ENCODE assay signal across 23 cellular contexts in genomic region chr3:141271279-141272033, GRCh38. TPM values are rescaled to one million over a fixed set of nuclear protein-coding genes. Genes with fewer than 3 reads are reported as not detected.
A peak's percentile ranks its signal among the peaks of the same experiment; 100 is the strongest.
DNase-seq lines count a peak whose midpoint lies in the region; ATAC-seq and TF ChIP-seq lines count a peak whose summit lies in the region.
"Had no signal": no experiment of that assay in that cellular context is flagged by ENCODE, and none has a peak within 500 bp of the region (broad histone marks: within the 10 kb centered on the region; RNA-seq: fewer than 3 reads in every experiment).

No MANE protein-coding gene starts in this region.

- BruUV-seq in PC-9 (replicated peaks; lab: Mats Ljungman, UMichigan), result no TSS peak

- TF ChIP-seq POLR2A in NB4 (IDR thresholded peaks at IDR 0.05; ENCODE audit: extremely low read depth, insufficient read length), result no peak

- peaks cover 13% of the 10 kb centered on the region; the same call in 1 of the 2 replicates for H3K36me3 ChIP-seq in PC-9 (ENCODE audit: low read depth)
- H3K36me3 ChIP-seq in neuronal stem cell (replicated peaks in 1 of 2; ENCODE audit: control insufficient read depth in 2 of 2, insufficient read depth in 2 of 2, low read length in 2 of 2), result peaks cover 3 to 49% of the 10 kb centered on the region in 2 donors
- H3K36me3 ChIP-seq: Peyer's patch had no signal

- H3K9me3 ChIP-seq in PC-9 (ENCODE audit: insufficient read depth, low read depth), result no peaks in the 10 kb centered on the region
- no peaks in the 10 kb centered on the region for H3K9me3 ChIP-seq in neuronal stem cell (replicated peaks in 1 of 2; ENCODE audit: control insufficient read depth in 2 of 2, insufficient read depth in 1 of 2, low read depth in 1 of 2, low read length in 2 of 2)
- H3K9me3 ChIP-seq: left ventricle myocardium inferior, Peyer's patch, testis had no signal

- peaks cover 38% of the 10 kb centered on the region for H3F3A ChIP-seq in PC-9 (ENCODE audit: insufficient read depth, low read depth)

- H4K8ac ChIP-seq in neuronal stem cell (ENCODE audit: low read depth, low read length), result no peak overlapping the region

- H2BK120ac ChIP-seq in neuronal stem cell (ENCODE audit: low read depth, low read length), result no peak overlapping the region

- H2BK5ac ChIP-seq in neuronal stem cell (ENCODE audit: low read length), result no peak overlapping the region

- H3K4me1 ChIP-seq in PC-9 (replicated peaks; ENCODE audit: insufficient read depth) (peaks cover 53% of the 10 kb centered on the region), neuronal stem cell (ENCODE audit: control insufficient read depth in 2 of 2, insufficient read depth in 1 of 2, low read depth in 1 of 2, low read length in 2 of 2) (peaks cover 9 to 11% of the 10 kb centered on the region in 2 donors)
- H3K4me1 ChIP-seq: Peyer's patch had no signal

- no peak overlapping the region for H3K4me2 ChIP-seq in PC-9
- H3K4me2 ChIP-seq in neuronal stem cell (ENCODE audit: insufficient read depth, low read length, poor library complexity, severe bottlenecking), result no peak overlapping the region

- H3K27ac ChIP-seq in PC-9 (peak overlapping the region; percentile 29; the same call in 1 of the 2 replicates), neuronal stem cell (replicated peaks; ENCODE audit: low read length) (no peak overlapping the region)
- H3K27ac ChIP-seq: left ventricle myocardium inferior, Peyer's patch, skin epidermis, testis had no signal

- no peaks in the 10 kb centered on the region for H3K79me2 ChIP-seq in PC-9 (ENCODE audit: low read depth)

- peak; percentile 47 for DNase-seq in COR-L47 (lab: John Stamatoyannopoulos, UW)
- DNase-seq in NB4 (ENCODE audit: low read depth), result peak; percentile 13
- DNase-seq in PC-9, result no peak
- no peak for DNase-seq in neuronal stem cell (ENCODE audit: low spot score)
- no peak for DNase-seq in cerebellum (ENCODE audit: low spot score)
- DNase-seq in posterior cingulate gyrus, result no peak
- DNase-seq: activated CD4-positive, alpha-beta T cell treated with anti-CD3 and anti-CD28 coated beads, Interleukin-2, amount 10 ng/mL, durations not matched to agents 24 days and 14 days; activated naive CD8-positive, alpha-beta T cell treated with anti-CD3 and anti-CD28 coated beads, Interleukin-2, amount 10 ng/mL, durations not matched to agents 7 days and 5 days; EL; erythroblast; foreskin fibroblast; immature natural killer cell; left ventricle myocardium inferior; NCI-H146; NCI-H446 treated with DMSO at 0.1 percent for 48 hours; Peyer's patch; stimulated activated CD4-positive, alpha-beta T cell treated with anti-CD3 and anti-CD28 coated beads, Interleukin-2, amount 100 ng/mL, for 48 hours; stimulated activated naive B cell treated with anti-CD40 and anti-IgM and Interleukin-4, amounts not matched to agents 10 μg/mL and 1 μg/mL and 100 μg/mL, for 72 hours; T-helper 17 cell; testis had no signal

- H3K23ac ChIP-seq in neuronal stem cell (ENCODE audit: low read depth, low read length, poor library complexity), result no peak overlapping the region

- no peaks in the 10 kb centered on the region for H3K9me2 ChIP-seq in PC-9 (ENCODE audit: insufficient read depth)

- no peak overlapping the region for H3K4ac ChIP-seq in neuronal stem cell (ENCODE audit: low read length)

- H2BK15ac ChIP-seq in neuronal stem cell (ENCODE audit: low read length), result no peak overlapping the region

- peak overlapping the region; percentile 10 for H3K14ac ChIP-seq in neuronal stem cell (ENCODE audit: low read length)

- POLR2A ChIA-PET in PC-9 (lab: Charles Lee; ENCODE audit: unreplicated experiment), result no interaction called here

- H3K27me3 ChIP-seq in PC-9 (ENCODE audit: insufficient read depth, low read depth) (no peaks in the 10 kb centered on the region), neuronal stem cell (ENCODE audit: control insufficient read depth in 3 of 3, insufficient read depth in 3 of 3, low read depth in 1 of 3, low read length in 3 of 3) (no peaks in the 10 kb centered on the region)
- H3K27me3 ChIP-seq: Peyer's patch, testis had no signal

- no peaks in the 10 kb centered on the region for H3K79me1 ChIP-seq in neuronal stem cell (ENCODE audit: low read depth, low read length)

- H3K9ac ChIP-seq in neuronal stem cell (ENCODE audit: low read depth, low read length, poor library complexity), result no peak overlapping the region

- CTCF ChIA-PET in PC-9 (lab: Charles Lee), result interaction anchor here (0.6 kb wide), 1 partner anchor 10 kb away, joined by 3 read pairs; no protein-coding TSS in a partner anchor

- H4K20me1 ChIP-seq in PC-9 (ENCODE audit: insufficient read depth), result no peaks in the 10 kb centered on the region

- no peak overlapping the region for H4K91ac ChIP-seq in neuronal stem cell (ENCODE audit: low read depth, low read length, poor library complexity)

- H2AFZ ChIP-seq in PC-9 (no peak overlapping the region), neuronal stem cell (ENCODE audit: low read length) (no peak overlapping the region)

- WGBS in neuronal stem cell (ENCODE audit: extremely low coverage in 2 of 2, insufficient read length in 2 of 2, insufficient replicate concordance in 1 of 2), 2 donors, result no CpG with 5 or more reads among the region's 4 CpGs

- H2AK5ac ChIP-seq in neuronal stem cell (ENCODE audit: low read depth, low read length), result no peak overlapping the region

- no peak overlapping the region for H2BK12ac ChIP-seq in neuronal stem cell (ENCODE audit: low read length)

- intact Hi-C loops in PC-9 (cut with micrococcal nuclease; ENCODE audit: unreplicated experiment) (no loop called here), posterior cingulate gyrus (cut with DNase I) (no loop called here)

- TF ChIP-seq CTCF in NB4 (IDR thresholded peaks at IDR 0.05; ENCODE audit: low read depth, low read length) (no peak), PC-9 (conservative IDR thresholded peaks at IDR 0.05) (no peak)

- H3K4me3 ChIP-seq in NB4 (ENCODE audit: low read depth, low read length) (no peak overlapping the region), PC-9 (no peak overlapping the region), neuronal stem cell (ENCODE audit: low read length in 2 of 2) (no peak overlapping the region)
- H3K4me3 ChIP-seq: left ventricle myocardium inferior, Peyer's patch, skin epidermis, testis had no signal

- no peak for ATAC-seq in GM18511 (IDR thresholded peaks at IDR 0.05; ENCODE audit: unreplicated experiment)
- ATAC-seq: CD8-positive, alpha-beta T cell; stimulated activated naive B cell treated with anti-CD40 and anti-IgM and Interleukin-4, amounts not matched to agents 10 μg/mL and 1 μg/mL and 100 μg/mL, for 72 hours; T-helper 17 cell had no signal

- no peak overlapping the region for H3K18ac ChIP-seq in neuronal stem cell (ENCODE audit: low read length)

RNA-seq across cellular contexts. Expression of gene PXYLP1, which starts 39.8 kb away (rescaled TPM):
- total RNA-seq in PC-9 (2021) (7.8 and 11.1 TPM in 2 replicates), cerebellum (47.0 TPM)
- 23.5 TPM for polyA plus RNA-seq in neuronal stem cell (2013, experiment 1 of 2)
- 23.1 TPM for polyA plus RNA-seq in neuronal stem cell (2013, experiment 2 of 2)

Comparison
In these comparisons a context has a peak if more than half of its experiments do, and no peak if none do; other contexts are left out.
1. DNase-seq: peak in COR-L47 (single experiment) and NB4 (single experiment); none in PC-9 (0 of 2), neuronal stem cell (single experiment), cerebellum (single experiment) and posterior cingulate gyrus (0 of 10).